26 cellular contexts compared by ENCODE assay signal in genomic region chr6:160174681-160175080, GRCh38. TPM values are rescaled to one million over a fixed set of nuclear protein-coding genes. Genes with fewer than 3 reads are reported as not detected.
DNase-seq lines count a peak whose midpoint lies in the region; ATAC-seq, FAIRE-seq and TF ChIP-seq lines count a peak whose summit lies in the region.
"Had no signal": no experiment of that assay in that cellular context is flagged by ENCODE, and none has a peak within 500 bp of the region (broad histone marks: within the 10 kb centered on the region; RNA-seq: fewer than 3 reads in every experiment).

No MANE protein-coding gene starts in this region.

- no peak for TF ChIP-seq CTCF in lower lobe of right lung (IDR thresholded peaks at IDR 0.05)

- H3K9ac ChIP-seq in mesendoderm (ENCODE audit: low read length): no peak overlapping the region

- peak overlapping the region; percentile 31 for H2BK5ac ChIP-seq in mesendoderm (ENCODE audit: low read length)

- H2BK15ac ChIP-seq in mesendoderm (replicated peaks; ENCODE audit: low read depth): no peak overlapping the region

- peak; percentile 74 for FAIRE-seq in RCC 7860 (lab: Jason Lieb, UNC)
- FAIRE-seq: GM12892, H54 had no signal

- H3K56ac ChIP-seq in mesendoderm (ENCODE audit: low read length): peak overlapping the region; percentile 62

- H3K4me3 ChIP-seq in mesendoderm (ENCODE audit: low read length) (no peak overlapping the region), lower lobe of right lung (no peak overlapping the region), HAP-1 (no peak overlapping the region)
- H3K4me3 ChIP-seq: MG63, PC-9, SJSA1 had no signal

- H3K79me1 ChIP-seq in mesendoderm (ENCODE audit: low read length): no peaks in the 10 kb centered on the region

- H3K36me3 ChIP-seq in mesendoderm (ENCODE audit: control insufficient read depth, insufficient read depth, low read length): no peaks in the 10 kb centered on the region
- no peaks in the 10 kb centered on the region for H3K36me3 ChIP-seq in lower lobe of right lung
- no peaks in the 10 kb centered on the region for H3K36me3 ChIP-seq in HAP-1 (replicated peaks)
- H3K36me3 ChIP-seq: MG63, SJSA1 had no signal

- H3K79me2 ChIP-seq in mesendoderm (ENCODE audit: control insufficient read depth, insufficient read depth, low read length): no peaks in the 10 kb centered on the region

- in situ Hi-C loops in HAP-1 (cut with MboI; ENCODE audit: low sequenced_read_pairs): no loop called here

- no CpG with 5 or more reads among the region's 2 CpGs for WGBS in mesendoderm (ENCODE audit: extremely low coverage, insufficient coverage, low lambda C conversion rate)

- H3K23ac ChIP-seq in mesendoderm (ENCODE audit: low read length): no peak overlapping the region

- no peak overlapping the region for H2AK5ac ChIP-seq in mesendoderm (ENCODE audit: low read length)

- peaks cover 6% of the 10 kb centered on the region for H3K4me1 ChIP-seq in mesendoderm (ENCODE audit: control insufficient read depth, low read depth, low read length)
- no peaks in the 10 kb centered on the region for H3K4me1 ChIP-seq in lower lobe of right lung
- H3K4me1 ChIP-seq in HAP-1: no peaks in the 10 kb centered on the region
- H3K4me1 ChIP-seq: SJSA1 had no signal

- H3K9me3 ChIP-seq in lower lobe of right lung (no peaks in the 10 kb centered on the region), HAP-1 (no peaks in the 10 kb centered on the region)
- H3K9me3 ChIP-seq: MG63, SJSA1 had no signal

- H3K4me2 ChIP-seq in mesendoderm (ENCODE audit: low read length): no peak overlapping the region
- H3K4me2 ChIP-seq: PC-9 had no signal

- H3K18ac ChIP-seq in mesendoderm (ENCODE audit: low read length): peak overlapping the region; percentile 31

- no peak overlapping the region for H4K5ac ChIP-seq in mesendoderm (ENCODE audit: low read length)

- H3K4ac ChIP-seq in mesendoderm (ENCODE audit: low read depth, low read length): peak overlapping the region; percentile 87

- H3K27me3 ChIP-seq in mesendoderm (ENCODE audit: insufficient read depth, low read length, poor library complexity) (no peaks in the 10 kb centered on the region), lower lobe of right lung (ENCODE audit: low read depth) (no peaks in the 10 kb centered on the region), HAP-1 (ENCODE audit: low read depth) (no peaks in the 10 kb centered on the region)
- H3K27me3 ChIP-seq: MG63, SJSA1 had no signal

- no peak for ATAC-seq in lower lobe of right lung

- intact Hi-C loops in lower lobe of right lung (cut with DNase I): no loop called here

- peak overlapping the region; percentile 38 for H2BK120ac ChIP-seq in mesendoderm (ENCODE audit: low read depth, low read length)

- no peak overlapping the region for H4K8ac ChIP-seq in mesendoderm (ENCODE audit: low read depth, low read length)

- peak; percentile 46 for DNase-seq in DMS53 (lab: John Stamatoyannopoulos, UW)
- no peak for DNase-seq in DMS53 treated with DMSO at 0.1 percent for 48 hours (lab: John Stamatoyannopoulos, UW; ENCODE audit: unreplicated experiment)
- DNase-seq in RCC 7860 (ENCODE audit: low spot score): peak; percentile 41
- peak; percentile 72 for DNase-seq in mesendoderm
- DNase-seq in lower lobe of right lung: no peak
- DNase-seq in HAP-1 (ENCODE audit: low spot score in 2 of 2): no peak
- no peak for DNase-seq in activated CD4-positive, CD25-positive, alpha-beta regulatory T cell (lab: John Stamatoyannopoulos, UW)
- DNase-seq: ACHN; CD4-positive, CD25-positive, alpha-beta regulatory T cell; DMS79 treated with DMSO at 0.1 percent for 48 hours; IMR-90; KG1; MG63; NCI-H1105 treated with DMSO at 0.1 percent for 48 hours; NCI-H2029; NCI-H446 treated with DMSO at 0.1 percent for 48 hours; NCI-H526; NCI-H82; NK-92 treated with Interleukin-12 subunit alpha and Interleukin-12 subunit beta, amount 100 ng/mL, for 24 hours; PC-9; Right ventricle myocardium superior; RPMI8226 had no signal

- peak overlapping the region; percentile 71 for H3K27ac ChIP-seq in mesendoderm (ENCODE audit: low read depth, low read length)
- H3K27ac ChIP-seq in lower lobe of right lung: no peak overlapping the region
- H3K27ac ChIP-seq: 22Rv1, PC-9, SJSA1 had no signal

RNA-seq across cellular contexts. Expression of gene SLC22A1, which starts 53.1 kb away (rescaled TPM):
- 2.1 TPM for polyA plus RNA-seq in mesendoderm (2013, experiment 1 of 2)
- polyA plus RNA-seq in mesendoderm (2013, experiment 2 of 2): 2.3 TPM
- total RNA-seq in lower lobe of right lung: 2.6 TPM
- total RNA-seq: IMR-90, PC-9, SJSA1 had no signal
- polyA plus RNA-seq: CD4-positive, CD25-positive, alpha-beta regulatory T cell had no signal

Comparison
In these comparisons a context has a peak if more than half of its experiments do, and no peak if none do; other contexts are left out.
1. DNase-seq: peak in DMS53 (single experiment), RCC 7860 (single experiment) and mesendoderm (single experiment); none in DMS53 treated with DMSO at 0.1 percent for 48 hours (single experiment), lower lobe of right lung (single experiment), HAP-1 (0 of 2) and activated CD4-positive, CD25-positive, alpha-beta regulatory T cell (0 of 4).